Comparison of ENCODE assay signal across 8 cellular contexts in genomic region chr10:7872041-7872442, GRCh38. TPM values are rescaled to one million over a fixed set of nuclear protein-coding genes. Genes with fewer than 3 reads are reported as not detected.
DNase-seq lines count a peak whose midpoint lies in the region; ATAC-seq and TF ChIP-seq lines count a peak whose summit lies in the region.

No MANE protein-coding gene starts in this region.

- DNase-seq in AG08395 (ENCODE audit: low spot score) (peak; percentile 35), colonic mucosa (no peak), UCSD-AML1 (lab: John Stamatoyannopoulos, UW; ENCODE audit: unreplicated experiment) (no peak), GM19240 (ENCODE audit: insufficient read length, low spot score) (no peak)

- intact Hi-C loops in colonic mucosa (cut with DNase I): loop anchor here (5.0 to 10.0 kb wide), 2 partner anchors 1335 to 1433 kb away; no protein-coding TSS in a partner anchor

- no peaks in the 10 kb centered on the region for H4K20me1 ChIP-seq in OCI-LY3 (ENCODE audit: insufficient read depth, low read length)

- H3K79me2 ChIP-seq in OCI-LY3 (ENCODE audit: low read length): no peaks in the 10 kb centered on the region

- no peak for ATAC-seq in HG03025 (IDR thresholded peaks at IDR 0.05; ENCODE audit: low FRiP score, unreplicated experiment)

- H2AFZ ChIP-seq in OCI-LY3 (ENCODE audit: low read depth, low read length): no peak overlapping the region

- H3K4me1 ChIP-seq in OCI-LY3 (ENCODE audit: low read length) (no peaks in the 10 kb centered on the region), colonic mucosa (no peaks in the 10 kb centered on the region), mucosa of stomach (ENCODE audit: control insufficient read depth, insufficient read depth, low read length) (no peaks in the 10 kb centered on the region)

- TF ChIP-seq CTCF in OCI-LY3 (IDR thresholded peaks at IDR 0.05; ENCODE audit: low read depth, low read length) (peak; percentile 66), colonic mucosa (IDR thresholded peaks at IDR 0.05) (peak; percentile 83)

- peak overlapping the region; percentile 71 for H3K4me2 ChIP-seq in OCI-LY3 (ENCODE audit: low read length)

- H3K9me3 ChIP-seq in OCI-LY3 (ENCODE audit: insufficient read depth, low read length): no peaks in the 10 kb centered on the region
- H3K9me3 ChIP-seq in colonic mucosa: no peaks in the 10 kb centered on the region
- H3K9me3 ChIP-seq in mucosa of stomach (ENCODE audit: control insufficient read depth, low read length): no peaks in the 10 kb centered on the region

- H3K4me3 ChIP-seq in GM08714 (ENCODE audit: low read length): peak overlapping the region; percentile 43; the same call in 1 of the 2 replicates
- peak overlapping the region; percentile 64 for H3K4me3 ChIP-seq in OCI-LY3 (ENCODE audit: low read length)
- no peak overlapping the region for H3K4me3 ChIP-seq in colonic mucosa
- H3K4me3 ChIP-seq in mucosa of stomach (ENCODE audit: low read length): no peak overlapping the region

- H3K27ac ChIP-seq in OCI-LY3 (ENCODE audit: low read length): no peak overlapping the region
- no peak overlapping the region for H3K27ac ChIP-seq in colonic mucosa

- H3K9ac ChIP-seq in OCI-LY3 (ENCODE audit: low read length) (no peak overlapping the region), colonic mucosa (ENCODE audit: low read depth in 2 of 2, low read length in 2 of 2) (no peak overlapping the region), mucosa of stomach (ENCODE audit: low read length) (peak overlapping the region; percentile 45)

- H3K27me3 ChIP-seq in OCI-LY3 (ENCODE audit: low read depth, low read length) (no peaks in the 10 kb centered on the region), colonic mucosa (no peaks in the 10 kb centered on the region), mucosa of stomach (ENCODE audit: control insufficient read depth, insufficient read depth, low read length) (no peaks in the 10 kb centered on the region)

- H3K36me3 ChIP-seq in OCI-LY3 (replicated peaks; ENCODE audit: low read depth, low read length) (no peaks in the 10 kb centered on the region), colonic mucosa (no peaks in the 10 kb centered on the region), mucosa of stomach (ENCODE audit: control insufficient read depth, insufficient read depth, low read length) (no peaks in the 10 kb centered on the region)

RNA-seq across cellular contexts. Expression of gene TAF3, which starts 53.7 kb away (rescaled TPM):
- total RNA-seq in colonic mucosa: 1 to 10 TPM; 4.4 to 6.3 TPM

Comparison
In these comparisons a context has a peak if more than half of its experiments do, and no peak if none do; other contexts are left out.
1. H3K4me3 ChIP-seq: peak in GM08714 (single experiment) and OCI-LY3 (single experiment); none in colonic mucosa (single experiment) and mucosa of stomach (single experiment).